ENCODE assay signal across 28 cellular contexts in the genomic region with DNA sequence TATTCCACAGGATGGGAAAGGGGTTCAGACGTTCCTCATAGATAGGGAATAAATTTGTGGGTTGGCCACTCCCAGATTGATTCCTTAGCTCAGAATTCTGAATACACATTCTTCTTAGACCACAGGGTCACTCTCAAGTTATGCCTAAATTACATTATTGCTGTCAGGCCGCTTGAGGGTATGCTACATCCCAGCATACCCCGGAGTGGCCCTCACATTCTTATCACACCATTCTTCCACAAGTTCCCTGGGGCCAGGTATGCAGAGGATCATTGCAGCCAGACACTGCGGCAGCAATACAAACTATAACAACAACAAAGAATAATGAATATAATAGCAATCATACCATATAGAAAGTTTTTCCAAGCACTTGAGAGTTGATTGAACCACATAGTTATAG.
"Had no signal": no experiment of that assay in that cellular context is flagged by ENCODE, and none has a peak within 500 bp of the region (broad histone marks: within the 10 kb centered on the region; RNA-seq: fewer than 3 reads in every experiment).

No MANE protein-coding gene starts in this region.

- H3K9me3 Mint-ChIP-seq: dendritic cell treated with granulocyte-macrophage colony-stimulating factor and Interleukin-4, amounts not matched to agents 40 ng/mL and 50 ng/mL, for 4 days; immature natural killer cell; natural killer cell treated with Interleukin-12 subunit alpha and Interleukin-12 subunit beta and Interleukin-15 and Interleukin-18, amount 100 ng/mL, for 72 hours; stimulated activated naive B cell treated with anti-CD40 and anti-IgM and Interleukin-4, amounts not matched to agents 10 μg/mL and 1 μg/mL and 100 μg/mL, for 72 hours; stimulated activated naive CD8-positive, alpha-beta T cell treated with anti-CD3 and anti-CD28 coated beads, Interleukin-15, Interleukin-2, amounts not matched to agents 100 ng/mL and 50 ng/mL, for 24 hours had no signal

- H3K27ac Mint-ChIP-seq: dendritic cell treated with granulocyte-macrophage colony-stimulating factor and Interleukin-4, amounts not matched to agents 40 ng/mL and 50 ng/mL, for 4 days; immature natural killer cell; natural killer cell treated with Interleukin-12 subunit alpha and Interleukin-12 subunit beta and Interleukin-15 and Interleukin-18, amount 100 ng/mL, for 72 hours; stimulated activated naive B cell treated with anti-CD40 and anti-IgM and Interleukin-4, amounts not matched to agents 10 μg/mL and 1 μg/mL and 100 μg/mL, for 72 hours; stimulated activated naive CD8-positive, alpha-beta T cell treated with anti-CD3 and anti-CD28 coated beads, Interleukin-15, Interleukin-2, amounts not matched to agents 100 ng/mL and 50 ng/mL, for 24 hours had no signal

- H3K9ac ChIP-seq: parathyroid adenoma had no signal

- H3K36me3 Mint-ChIP-seq: immature natural killer cell; naive B cell; natural killer cell treated with Interleukin-12 subunit alpha and Interleukin-12 subunit beta and Interleukin-15 and Interleukin-18, amount 100 ng/mL, for 72 hours; stimulated activated naive B cell treated with anti-CD40 and anti-IgM and Interleukin-4, amounts not matched to agents 10 μg/mL and 1 μg/mL and 100 μg/mL, for 72 hours had no signal

- H3K27me3 Mint-ChIP-seq: dendritic cell treated with granulocyte-macrophage colony-stimulating factor and Interleukin-4, amounts not matched to agents 40 ng/mL and 50 ng/mL, for 4 days; naive B cell; natural killer cell treated with Interleukin-12 subunit alpha and Interleukin-12 subunit beta and Interleukin-15 and Interleukin-18, amount 100 ng/mL, for 72 hours; stimulated activated naive B cell treated with anti-CD40 and anti-IgM and Interleukin-4, amounts not matched to agents 10 μg/mL and 1 μg/mL and 100 μg/mL, for 72 hours; stimulated activated naive CD8-positive, alpha-beta T cell treated with anti-CD3 and anti-CD28 coated beads, Interleukin-15, Interleukin-2, amounts not matched to agents 100 ng/mL and 50 ng/mL, for 24 hours had no signal

- H3K4me1 ChIP-seq: colonic mucosa, esophagus muscularis mucosa, foreskin keratinocyte, heart right ventricle, lower lobe of right lung, parathyroid adenoma, prostate gland, sigmoid colon, tibial nerve, vagina had no signal

- H3K4me1 Mint-ChIP-seq: immature natural killer cell had no signal

- H3K9me3 ChIP-seq: colonic mucosa, esophagus muscularis mucosa, heart right ventricle, lower lobe of right lung, mucosa of descending colon, prostate gland, sigmoid colon, thoracic aorta, tibial nerve, vagina had no signal

- H3K36me3 ChIP-seq: colonic mucosa, esophagus muscularis mucosa, heart right ventricle, lower lobe of right lung, prostate gland, sigmoid colon, thoracic aorta, tibial nerve, vagina had no signal

- H3K27me3 ChIP-seq: colonic mucosa, esophagus muscularis mucosa, foreskin keratinocyte, heart right ventricle, sigmoid colon, tibial nerve, vagina had no signal

- H3K27ac ChIP-seq: colonic mucosa, esophagus muscularis mucosa, foreskin keratinocyte, heart right ventricle, lower lobe of right lung, parathyroid adenoma, prostate gland, sigmoid colon, thoracic aorta, tibial nerve, vagina had no signal

- H3K4me3 ChIP-seq: colonic mucosa, esophagus muscularis mucosa, heart right ventricle, lower lobe of right lung, mucosa of descending colon, prostate gland, sigmoid colon, thoracic aorta, tibial nerve, vagina had no signal

- DNase-seq: effector CD8-positive, alpha-beta T cell; foreskin keratinocyte; glutamatergic neuron; heart right ventricle; hypothalamus; immature natural killer cell; islet precursor cell; kidney glomerular epithelial cell; left ventricle myocardium superior; lower lobe of right lung; naive B cell; right cardiac atrium; sigmoid colon; stimulated activated CD4-positive, alpha-beta T cell treated with anti-CD3 and anti-CD28 coated beads, Interleukin-15, amount 100 ng/mL, for 24 hours; stimulated activated CD4-positive, alpha-beta T cell treated with anti-CD3 and anti-CD28 coated beads, Interleukin-2, amount 100 ng/mL, for 48 hours; stimulated activated naive B cell treated with anti-CD40 and anti-IgM and Interleukin-4, amounts not matched to agents 10 μg/mL and 1 μg/mL and 100 μg/mL, for 72 hours had no signal

- H3K4me3 Mint-ChIP-seq: dendritic cell treated with granulocyte-macrophage colony-stimulating factor and Interleukin-4, amounts not matched to agents 40 ng/mL and 50 ng/mL, for 4 days; immature natural killer cell; naive B cell; natural killer cell treated with Interleukin-12 subunit alpha and Interleukin-12 subunit beta and Interleukin-15 and Interleukin-18, amount 100 ng/mL, for 72 hours; neural crest cell; stimulated activated naive B cell treated with anti-CD40 and anti-IgM and Interleukin-4, amounts not matched to agents 10 μg/mL and 1 μg/mL and 100 μg/mL, for 72 hours; stimulated activated naive CD8-positive, alpha-beta T cell treated with anti-CD3 and anti-CD28 coated beads, Interleukin-15, Interleukin-2, amounts not matched to agents 100 ng/mL and 50 ng/mL, for 24 hours had no signal

- ATAC-seq: foreskin keratinocyte; lower lobe of right lung; natural killer cell treated with Interleukin-12 subunit alpha and Interleukin-12 subunit beta and Interleukin-15 and Interleukin-18, amount 100 ng/mL, for 72 hours; right cardiac atrium; stimulated activated naive B cell treated with anti-CD40 and anti-IgM and Interleukin-4, amounts not matched to agents 10 μg/mL and 1 μg/mL and 100 μg/mL, for 72 hours had no signal
